16 cellular contexts compared by ENCODE assay signal in the genomic region with DNA sequence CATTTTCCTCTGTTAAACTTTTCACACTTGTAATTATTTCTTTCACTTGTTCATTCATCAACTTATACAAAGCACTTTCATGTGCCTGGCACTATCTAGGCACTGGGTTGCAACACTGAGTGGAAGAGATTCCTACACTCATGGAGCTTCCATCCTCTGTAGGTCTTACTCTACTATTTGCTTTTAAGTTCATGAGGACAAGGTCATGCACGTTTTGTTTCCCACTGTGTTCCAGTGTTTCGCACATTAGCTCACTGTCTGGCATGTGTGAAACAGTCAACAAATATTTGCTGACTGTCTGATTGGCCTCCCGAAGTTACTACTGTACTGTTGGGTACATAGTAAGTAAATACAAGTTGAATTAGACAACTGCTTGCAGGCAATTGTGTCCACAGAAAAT.
DNase-seq lines count a peak whose midpoint lies in the region; ATAC-seq, FAIRE-seq and TF ChIP-seq lines count a peak whose summit lies in the region.
"Had no signal": no experiment of that assay in that cellular context is flagged by ENCODE, and none has a peak within 500 bp of the region (broad histone marks: within the 10 kb centered on the region; RNA-seq: fewer than 3 reads in every experiment).

No MANE protein-coding gene starts in this region.

- H3K27me3 ChIP-seq in PC-3 (ENCODE audit: low read length): no peaks in the 10 kb centered on the region
- no peaks in the 10 kb centered on the region for H3K27me3 ChIP-seq in keratinocyte (ENCODE audit: control insufficient read depth, extremely low read depth, insufficient read depth, low read length)
- H3K27me3 ChIP-seq: testis had no signal

- TF ChIP-seq EP300 in Ishikawa (IDR thresholded peaks at IDR 0.05; ENCODE audit: borderline replicate concordance): no peak

- H3K4me3 ChIP-seq in PC-3 (ENCODE audit: low read length): no peak overlapping the region
- no peak overlapping the region for H3K4me3 ChIP-seq in keratinocyte (ENCODE audit: control insufficient read depth in 2 of 3, extremely low read depth in 1 of 3, insufficient read depth in 2 of 3, low read depth in 1 of 3, low read length in 3 of 3)
- H3K4me3 ChIP-seq in coronary artery: no peak overlapping the region
- H3K4me3 ChIP-seq: SK-N-MC, testis had no signal

- no peak for TF ChIP-seq RAD21 in Ishikawa (IDR thresholded peaks at IDR 0.05; ENCODE audit: low read depth)

- H3K4me3 Mint-ChIP-seq in stimulated activated memory B cell treated with anti-CD40 and anti-IgM and Interleukin-4, amounts not matched to agents 10 μg/mL and 1 μg/mL and 100 μg/mL, for 72 hours: no peak overlapping the region

- no peaks in the 10 kb centered on the region for H3K9me3 Mint-ChIP-seq in stimulated activated memory B cell treated with anti-CD40 and anti-IgM and Interleukin-4, amounts not matched to agents 10 μg/mL and 1 μg/mL and 100 μg/mL, for 72 hours

- intact Hi-C loops in PC-3 (cut with micrococcal nuclease): no loop called here

- no peak overlapping the region for H3K9ac ChIP-seq in PC-3 (ENCODE audit: low read length)
- no peak overlapping the region for H3K9ac ChIP-seq in keratinocyte (ENCODE audit: control insufficient read depth, extremely low read depth, insufficient read depth, low read length)

- peak overlapping the region; percentile 1 for H3K27ac Mint-ChIP-seq in stimulated activated memory B cell treated with anti-CD40 and anti-IgM and Interleukin-4, amounts not matched to agents 10 μg/mL and 1 μg/mL and 100 μg/mL, for 72 hours

- BruUV-seq in PC-3 (replicated peaks; lab: Mats Ljungman, UMichigan): no TSS peak

- CTCF ChIA-PET in PC-3 (lab: Charles Lee): no interaction called here

- H3K27ac ChIP-seq in PC-3 (ENCODE audit: low read length): no peak overlapping the region
- H3K27ac ChIP-seq in keratinocyte (ENCODE audit: control insufficient read depth, insufficient read depth, low read length): peak overlapping the region; percentile 1
- no peak overlapping the region for H3K27ac ChIP-seq in coronary artery
- H3K27ac ChIP-seq: C4-2B, SK-N-MC, testis had no signal

- H2AFZ ChIP-seq in PC-3 (ENCODE audit: low read length) (no peak overlapping the region), keratinocyte (ENCODE audit: control insufficient read depth, low read length) (no peak overlapping the region)

- peaks cover 65% of the 10 kb centered on the region for H3K4me1 Mint-ChIP-seq in stimulated activated memory B cell treated with anti-CD40 and anti-IgM and Interleukin-4, amounts not matched to agents 10 μg/mL and 1 μg/mL and 100 μg/mL, for 72 hours

- no peaks in the 10 kb centered on the region for H3K9me2 ChIP-seq in PC-3 (replicated peaks; ENCODE audit: low read length)

- no peaks in the 10 kb centered on the region for H3K79me2 ChIP-seq in PC-3 (ENCODE audit: low read length)
- H3K79me2 ChIP-seq in keratinocyte (ENCODE audit: control insufficient read depth, insufficient read depth, low read length): peaks cover 21% of the 10 kb centered on the region

- TF ChIP-seq CTCF in PC-3 (conservative IDR thresholded peaks at IDR 0.05; ENCODE audit: low read depth, low read length): no peak
- no peak for TF ChIP-seq CTCF in keratinocyte (optimal IDR thresholded peaks at IDR 0.05 in 1 of 3, IDR thresholded peaks at IDR 0.05 in 1 of 3, conservative IDR thresholded peaks at IDR 0.05 in 1 of 3; ENCODE audit: extremely low read depth in 1 of 3, insufficient read depth in 2 of 3, low read length in 3 of 3)
- no peak for TF ChIP-seq CTCF in coronary artery (IDR thresholded peaks at IDR 0.05)

- H3K36me3 ChIP-seq in PC-3 (ENCODE audit: low read depth, low read length) (no peaks in the 10 kb centered on the region), keratinocyte (ENCODE audit: control insufficient read depth in 2 of 2, extremely low read depth in 1 of 2, insufficient read depth in 2 of 2, low read length in 2 of 2) (peaks cover 0 to 6% of the 10 kb centered on the region in 2 experiments)

- H3K27me3 Mint-ChIP-seq in stimulated activated memory B cell treated with anti-CD40 and anti-IgM and Interleukin-4, amounts not matched to agents 10 μg/mL and 1 μg/mL and 100 μg/mL, for 72 hours: no peaks in the 10 kb centered on the region

- peak; percentile 71 for FAIRE-seq in keratinocyte (lab: Jason Lieb, UNC)
- FAIRE-seq: G401.6 had no signal

- POLR2A ChIA-PET in PC-3 (lab: Charles Lee; ENCODE audit: unreplicated experiment): no interaction called here

- dilution Hi-C loops in keratinocyte (cut with MboI; ENCODE audit: extremely low pct_ligation_motif_present, low sequenced_read_pairs): no loop called here

- no peaks in the 10 kb centered on the region for H3F3A ChIP-seq in PC-3 (ENCODE audit: low read length, unreplicated experiment)

- no peaks in the 10 kb centered on the region for H3K9me3 ChIP-seq in PC-3 (ENCODE audit: low read length)
- no peaks in the 10 kb centered on the region for H3K9me3 ChIP-seq in keratinocyte (ENCODE audit: control insufficient read depth, low read depth, low read length)
- H3K9me3 ChIP-seq: testis had no signal

- DNase-seq in PC-3 (peak; percentile 19), keratinocyte (ENCODE audit: low read depth, low spot score) (no peak), germinal center (ENCODE audit: low spot score) (no peak), coronary artery (ENCODE audit: low spot score) (no peak)
- DNase-seq in activated effector memory CD4-positive, alpha-beta T cell treated with Interleukin-2 at 50 U/mL for 16 hours: no peak
- DNase-seq: activated CD8-positive, alpha-beta memory T cell treated with anti-CD3 and anti-CD28 coated beads for 24 hours; activated gamma-delta T cell treated with Interleukin-2 at 50 U/mL for 16 hours; islet precursor cell; Karpas-422; NCI-H2029 treated with DMSO at 0.1 percent for 48 hours; testis had no signal

- ATAC-seq in PC-3: no peak
- ATAC-seq in stimulated activated memory B cell treated with anti-CD40 and anti-IgM and Interleukin-4, amounts not matched to agents 10 μg/mL and 1 μg/mL and 100 μg/mL, for 72 hours: no peak

- H3K4me2 ChIP-seq in PC-3 (ENCODE audit: low read length) (no peak overlapping the region), keratinocyte (ENCODE audit: control insufficient read depth, extremely low read depth, insufficient read depth, low read depth, low read length) (peak overlapping the region; percentile 27)

- H3K4me1 ChIP-seq in PC-3 (ENCODE audit: insufficient read depth, low read length) (peaks cover 10% of the 10 kb centered on the region), keratinocyte (ENCODE audit: control insufficient read depth, extremely low read depth, insufficient read depth, low read length) (peaks cover 51% of the 10 kb centered on the region)

- no peaks in the 10 kb centered on the region for H3K36me3 Mint-ChIP-seq in stimulated activated memory B cell treated with anti-CD40 and anti-IgM and Interleukin-4, amounts not matched to agents 10 μg/mL and 1 μg/mL and 100 μg/mL, for 72 hours

- no peaks in the 10 kb centered on the region for H3K9me1 ChIP-seq in keratinocyte (ENCODE audit: control insufficient read depth, extremely low read depth, insufficient read depth, low read length)

- no peaks in the 10 kb centered on the region for H4K20me1 ChIP-seq in PC-3 (ENCODE audit: low read length)
- no peaks in the 10 kb centered on the region for H4K20me1 ChIP-seq in keratinocyte (ENCODE audit: control insufficient read depth, extremely low read depth, insufficient read depth, low read length)

TF ChIP-seq in Ishikawa, 13 proteins besides CTCF, POLR2A, EP300 and RAD21:
- TF ChIP-seq TCF12 (IDR thresholded peaks at IDR 0.05; ENCODE audit: low read depth): no peak
- TF ChIP-seq, protein P1, sequence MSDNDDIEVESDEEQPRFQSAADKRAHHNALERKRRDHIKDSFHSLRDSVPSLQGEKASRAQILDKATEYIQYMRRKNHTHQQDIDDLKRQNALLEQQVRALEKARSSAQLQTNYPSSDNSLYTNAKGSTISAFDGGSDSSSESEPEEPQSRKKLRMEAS (IDR thresholded peaks at IDR 0.05): 0 out of 2 replicates have a peak, but pooled peaks have one; percentile 22
